Comparison of ENCODE assay signal across 20 cellular contexts in genomic region chr20:8143474-8143873, GRCh38.
"Had no signal": no experiment of that assay in that cellular context is flagged by ENCODE, and none has a peak within 500 bp of the region (broad histone marks: within the 10 kb centered on the region; RNA-seq: fewer than 3 reads in every experiment).

No MANE protein-coding gene starts in this region.

- H3K9me3 Mint-ChIP-seq: T-cell had no signal

- H3K4me3 Mint-ChIP-seq: T-cell had no signal

- H3K9ac ChIP-seq: SK-N-SH had no signal

- ATAC-seq: T-cell had no signal

- DNase-seq: IMR-90, Karpas-422, KG1, MV-4-11, NCI-H1048, NCI-H1105, NCI-H1436 treated with DMSO at 0.1 percent for 48 hours, NCI-H1694, NCI-H187 treated with DMSO at 0.1 percent for 48 hours, NCI-H2029 treated with DMSO at 0.1 percent for 48 hours, NCI-H2171 treated with DMSO at 0.1 percent for 48 hours, NCI-H345, NCI-H524, NCI-H526 treated with DMSO at 0.1 percent for 48 hours, NCI-H774, SHP77, SK-N-SH, SW 1271, T-cell had no signal

- H3K9me2 ChIP-seq: SK-N-SH had no signal

- H3K9me3 ChIP-seq: SK-N-SH had no signal

- H3K4me2 ChIP-seq: SK-N-SH had no signal

- H3K36me3 Mint-ChIP-seq: T-cell had no signal

- H3K27me3 Mint-ChIP-seq: T-cell had no signal

- H3K27ac ChIP-seq: RWPE1 had no signal
